19 cellular contexts compared by ENCODE assay signal in the genomic region with DNA sequence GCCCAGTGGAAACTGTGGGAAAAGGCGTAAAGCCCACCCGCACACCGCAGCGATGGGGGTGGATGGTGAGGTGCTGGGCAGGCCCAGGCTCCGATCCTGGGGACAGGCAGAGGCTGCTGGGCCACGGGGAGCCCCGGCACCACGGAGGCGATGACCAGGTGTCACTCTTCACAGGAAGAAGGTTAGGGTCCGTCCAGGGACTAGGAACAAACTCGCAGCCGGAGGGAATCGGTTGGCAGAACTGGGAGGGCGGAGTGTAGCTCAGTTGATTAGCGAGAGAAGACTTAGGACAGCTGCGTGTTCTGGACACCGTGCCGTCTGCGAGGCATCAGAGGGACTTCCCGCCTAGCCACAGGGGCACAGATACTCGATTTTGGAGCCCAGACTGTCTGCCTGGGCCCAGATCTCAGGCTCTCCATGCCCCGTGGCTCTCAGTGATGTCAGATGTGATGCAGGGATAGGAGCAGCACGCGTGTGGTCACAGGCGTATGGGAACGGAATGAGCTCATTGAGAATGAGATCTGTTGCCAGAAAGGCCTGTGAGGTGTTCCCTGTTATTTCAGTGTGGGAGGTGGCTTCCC. TPM values are rescaled to one million over a fixed set of nuclear protein-coding genes. Genes with fewer than 3 reads are reported as not detected.
DNase-seq lines count a peak whose midpoint lies in the region; ATAC-seq and TF ChIP-seq lines count a peak whose summit lies in the region.
"Had no signal": no experiment of that assay in that cellular context is flagged by ENCODE, and none has a peak within 500 bp of the region (broad histone marks: within the 10 kb centered on the region; RNA-seq: fewer than 3 reads in every experiment).

No MANE protein-coding gene starts in this region.

- DNase-seq in GM23338 (ENCODE audit: low spot score) (no peak), SJCRH30 (peak; percentile 63 to 74), left lobe of liver (ENCODE audit: low spot score) (peak; percentile 33), sigmoid colon (peak; percentile 46), MM.1S (no peak), HK-2 (ENCODE audit: unreplicated experiment) (no peak)
- DNase-seq: activated CD4-positive, alpha-beta T cell treated with anti-CD3 and anti-CD28 coated beads for 48 hours; activated CD8-positive, alpha-beta memory T cell treated with anti-CD3 and anti-CD28 coated beads, Interleukin-2, amount 10 ng/mL, durations not matched to agents 7 days and 5 days; KG1; kidney glomerular epithelial cell; MV-4-11; NCI-H1694 treated with DMSO at 0.1 percent for 48 hours; NCI-H748 treated with DMSO at 0.1 percent for 48 hours; SHP77 treated with DMSO at 0.1 percent for 48 hours had no signal

- no peaks in the 10 kb centered on the region for H3K9me3 ChIP-seq in SJCRH30 (replicated peaks)
- H3K9me3 ChIP-seq in sigmoid colon, result no peaks in the 10 kb centered on the region
- H3K9me3 ChIP-seq in MM.1S (replicated peaks; ENCODE audit: insufficient read depth, low read length), result no peaks in the 10 kb centered on the region
- H3K9me3 ChIP-seq: gastroesophageal sphincter had no signal

- ATAC-seq in GM23338 (no peak), left lobe of liver (no peak), HG03521 (IDR thresholded peaks at IDR 0.05; ENCODE audit: unreplicated experiment) (no peak)
- ATAC-seq: activated CD8-positive, alpha-beta memory T cell treated with anti-CD3 and anti-CD28 coated beads, Interleukin-2, amount 10 ng/mL, durations not matched to agents 7 days and 5 days; gastroesophageal sphincter had no signal

- H3K4me1 Mint-ChIP-seq in GM23338, result no peaks in the 10 kb centered on the region
- H3K4me1 Mint-ChIP-seq: activated CD8-positive, alpha-beta memory T cell treated with anti-CD3 and anti-CD28 coated beads, Interleukin-2, amount 10 ng/mL, durations not matched to agents 7 days and 5 days; mesothelial cell of epicardium had no signal

- H3K27ac Mint-ChIP-seq in GM23338, result peak overlapping the region; percentile 52; the same call in 1 of the 2 replicates
- H3K27ac Mint-ChIP-seq: activated CD8-positive, alpha-beta memory T cell treated with anti-CD3 and anti-CD28 coated beads, Interleukin-2, amount 10 ng/mL, durations not matched to agents 7 days and 5 days; mesothelial cell of epicardium had no signal

- intact Hi-C loops in sigmoid colon (cut with DNase I), result no loop called here

- H4K20me1 ChIP-seq in GM23338 (replicated peaks; ENCODE audit: insufficient read depth) (no peaks in the 10 kb centered on the region), MM.1S (ENCODE audit: insufficient read depth, low read length) (no peaks in the 10 kb centered on the region)

- no peaks in the 10 kb centered on the region for H3K36me3 ChIP-seq in GM23338 (ENCODE audit: insufficient read depth)
- no peaks in the 10 kb centered on the region for H3K36me3 ChIP-seq in SJCRH30
- no peaks in the 10 kb centered on the region for H3K36me3 ChIP-seq in sigmoid colon
- H3K36me3 ChIP-seq in MM.1S (replicated peaks; ENCODE audit: insufficient read depth, low read length), result no peaks in the 10 kb centered on the region
- H3K36me3 ChIP-seq: gastroesophageal sphincter had no signal

- H3K4me1 ChIP-seq in GM23338 (ENCODE audit: insufficient read depth), result no peaks in the 10 kb centered on the region
- peaks cover 4% of the 10 kb centered on the region; the same call in 1 of the 2 replicates for H3K4me1 ChIP-seq in SJCRH30
- H3K4me1 ChIP-seq in sigmoid colon, result no peaks in the 10 kb centered on the region
- H3K4me1 ChIP-seq in MM.1S (ENCODE audit: low read length), result no peaks in the 10 kb centered on the region
- H3K4me1 ChIP-seq: gastroesophageal sphincter had no signal

- H2AFZ ChIP-seq in GM23338 (no peak overlapping the region), MM.1S (ENCODE audit: low read length) (no peak overlapping the region)

- no peak for TF ChIP-seq EP300 in sigmoid colon (IDR thresholded peaks at IDR 0.05)

- H3K79me2 ChIP-seq in GM23338 (replicated peaks; ENCODE audit: insufficient read depth) (no peaks in the 10 kb centered on the region), MM.1S (ENCODE audit: low read length) (no peaks in the 10 kb centered on the region)

- H3K27me3 Mint-ChIP-seq in GM23338 (ENCODE audit: insufficient read depth, low read depth, poor library complexity), result peaks cover 9% of the 10 kb centered on the region
- H3K27me3 Mint-ChIP-seq: activated CD8-positive, alpha-beta memory T cell treated with anti-CD3 and anti-CD28 coated beads, Interleukin-2, amount 10 ng/mL, durations not matched to agents 7 days and 5 days had no signal

- H3K4me3 ChIP-seq in GM23338 (no peak overlapping the region), SJCRH30 (peak overlapping the region; percentile 11; the same call in 1 of the 2 replicates), sigmoid colon (no peak overlapping the region), MM.1S (ENCODE audit: low read length) (no peak overlapping the region)
- H3K4me3 ChIP-seq: dorsolateral prefrontal cortex, gastroesophageal sphincter had no signal

- H3K9me2 ChIP-seq in GM23338 (ENCODE audit: insufficient read depth) (no peaks in the 10 kb centered on the region), MM.1S (replicated peaks; ENCODE audit: insufficient read depth, low read length) (no peaks in the 10 kb centered on the region)

- WGBS in sigmoid colon, 2 donors, result 87 to 88% methylated on average over 26 of the region's 26 CpGs

- no peak overlapping the region for H3K9ac ChIP-seq in MM.1S (ENCODE audit: low read length)

- no peaks in the 10 kb centered on the region for H3F3A ChIP-seq in GM23338 (replicated peaks; ENCODE audit: low read depth)
- no peaks in the 10 kb centered on the region for H3F3A ChIP-seq in MM.1S (ENCODE audit: insufficient read depth, low read length)

- no peak for TF ChIP-seq POLR2A in sigmoid colon (IDR thresholded peaks at IDR 0.05)

- H3K27me3 ChIP-seq in GM23338 (ENCODE audit: insufficient read depth) (no peaks in the 10 kb centered on the region), SJCRH30 (no peaks in the 10 kb centered on the region), sigmoid colon (no peaks in the 10 kb centered on the region), MM.1S (replicated peaks; ENCODE audit: insufficient read depth, low read length) (no peaks in the 10 kb centered on the region)
- H3K27me3 ChIP-seq: dorsolateral prefrontal cortex, gastroesophageal sphincter had no signal

- TF ChIP-seq CTCF in GM23338 (conservative IDR thresholded peaks at IDR 0.05; ENCODE audit: low read depth in 2 of 2) (no peak), sigmoid colon (IDR thresholded peaks at IDR 0.05) (no peak), MM.1S (IDR thresholded peaks at IDR 0.05; ENCODE audit: low read length) (no peak)

- H3K27ac ChIP-seq in GM23338 (ENCODE audit: low read depth) (no peak overlapping the region), SJCRH30 (no peak overlapping the region), sigmoid colon (no peak overlapping the region), MM.1S (ENCODE audit: low read length) (no peak overlapping the region)
- H3K27ac ChIP-seq: dorsolateral prefrontal cortex, gastroesophageal sphincter had no signal

- H3K9me3 Mint-ChIP-seq in GM23338, result no peaks in the 10 kb centered on the region; the same call in 2 of the 3 replicates
- H3K9me3 Mint-ChIP-seq: mesothelial cell of epicardium had no signal

- no peak overlapping the region for H3K4me3 Mint-ChIP-seq in GM23338
- H3K4me3 Mint-ChIP-seq: activated CD8-positive, alpha-beta memory T cell treated with anti-CD3 and anti-CD28 coated beads, Interleukin-2, amount 10 ng/mL, durations not matched to agents 7 days and 5 days; mesothelial cell of epicardium had no signal

- H3K4me2 ChIP-seq in GM23338 (no peak overlapping the region), MM.1S (ENCODE audit: low read depth, low read length) (no peak overlapping the region)

- H3K36me3 Mint-ChIP-seq in GM23338 (ENCODE audit: low read depth), result no peaks in the 10 kb centered on the region; the same call in 2 of the 3 replicates
- H3K36me3 Mint-ChIP-seq: activated CD8-positive, alpha-beta memory T cell treated with anti-CD3 and anti-CD28 coated beads, Interleukin-2, amount 10 ng/mL, durations not matched to agents 7 days and 5 days; mesothelial cell of epicardium had no signal

TF ChIP-seq in GM23338, 12 proteins besides CTCF, POLR2A, EP300 and RAD21 (continues in another document):
- TF ChIP-seq ZNF331 (CRISPR knock-in tag; IDR thresholded peaks at IDR 0.05; ENCODE audit: low read depth) (no peak), EZH2 (IDR thresholded peaks at IDR 0.05; ENCODE audit: low read depth, unreplicated experiment) (no peak), JUNB (IDR thresholded peaks at IDR 0.05; ENCODE audit: unreplicated experiment) (no peak)

RNA-seq across cellular contexts. Expression of a gene that starts 16.1 kb away (rescaled TPM):
- not detected in 2 replicates for total RNA-seq in GM23338 (2014; rRNA removed; shearing (Covaris generic))
- polyA plus RNA-seq in GM23338 (2016; fragmentation: Nextera tagmentation; extraction: Ambion mirVana) (not detected in 2 replicates), sigmoid colon (not detected)
- not detected in 2 replicates for total RNA-seq in SJCRH30 (2014; rRNA removed; shearing (Covaris generic))
- total RNA-seq in left lobe of liver (0.20 TPM), sigmoid colon (not detected)
- total RNA-seq: activated CD8-positive, alpha-beta memory T cell treated with anti-CD3 and anti-CD28 coated beads, Interleukin-2, amount 10 ng/mL, durations not matched to agents 7 days and 5 days; cardiac septum; gastroesophageal sphincter; mesothelial cell of epicardium had no signal

RNA-seq across cellular contexts. Expression of a gene that starts 47.0 kb away (rescaled TPM):
- 0.43 and 1.3 TPM in 2 replicates for total RNA-seq in GM23338 (2014; rRNA removed; shearing (Covaris generic))
- 1.5 and 1.8 TPM in 2 replicates for polyA plus RNA-seq in GM23338 (2016; fragmentation: Nextera tagmentation; extraction: Ambion mirVana)
- total RNA-seq in SJCRH30 (2014; rRNA removed; shearing (Covaris generic)), result 0.20 and 0.51 TPM in 2 replicates
- 40.1 TPM for total RNA-seq in left lobe of liver
- total RNA-seq in sigmoid colon, result 1 to 10 TPM; 2.3 to 8.2 (median 3.1) TPM
- 1 to 10 TPM in 2 of 3 donors, under 1 TPM in 1; 0.92 to 3.0 (median 1.3) TPM for polyA plus RNA-seq in sigmoid colon

Comparison
In these comparisons a context has a peak if more than half of its experiments do, and no peak if none do; other contexts are left out.
1. DNase-seq: peak in SJCRH30 (2 of 2), left lobe of liver (single experiment) and sigmoid colon (single experiment); none in GM23338 (single experiment), MM.1S (single experiment) and HK-2 (single experiment).